Comparison of ENCODE assay signal across 22 cellular contexts in genomic region chr6:12538881-12539357, GRCh38.
DNase-seq lines count a peak whose midpoint lies in the region; ATAC-seq, FAIRE-seq and TF ChIP-seq lines count a peak whose summit lies in the region.
"Had no signal": no experiment of that assay in that cellular context is flagged by ENCODE, and none has a peak within 500 bp of the region (broad histone marks: within the 10 kb centered on the region; RNA-seq: fewer than 3 reads in every experiment).

No MANE protein-coding gene starts in this region.

- H2AFZ ChIP-seq in endothelial cell of umbilical vein (ENCODE audit: low read depth, low read length): no peak overlapping the region
- H2AFZ ChIP-seq: parathyroid adenoma had no signal

- peaks cover 51% of the 10 kb centered on the region for H3K4me1 ChIP-seq in endothelial cell of umbilical vein (ENCODE audit: control insufficient read depth, extremely low read depth, insufficient read depth, low read length)
- H3K4me1 ChIP-seq in left lung: peaks cover 0 to 4% of the 10 kb centered on the region in 2 donors
- H3K4me1 ChIP-seq: BLaER1 treated with 17β-estradiol and CSF1 and Interleukin-3, amounts not matched to agents 10 nM and 100 nM; parathyroid adenoma had no signal

- peak; percentile 100 for DNase-seq in M059J (ENCODE audit: low read depth)
- peak; percentile 89 for DNase-seq in endothelial cell of umbilical vein (ENCODE audit: low read depth, low spot score)
- DNase-seq in left lung: no peak
- peak; percentile 69 for DNase-seq in stromal cell of bone marrow (ENCODE audit: low read depth)
- DNase-seq in amygdala (lab: John Stamatoyannopoulos, UW): no peak
- no peak for DNase-seq in NCI-H526 treated with DMSO at 0.1 percent for 48 hours (lab: John Stamatoyannopoulos, UW)
- DNase-seq in cortex of kidney (lab: John Stamatoyannopoulos, UW): no peak
- DNase-seq: activated CD8-positive, alpha-beta T cell treated with anti-CD3 and anti-CD28 coated beads for 36 hours; activated naive CD4-positive, alpha-beta T cell treated with anti-CD3 and anti-CD28 coated beads, Interleukin-2, amount 50 U/mL, for 16 hours; mammary epithelial cell; NCI-H1436; NCI-H510A; stimulated activated CD4-positive, alpha-beta T cell treated with anti-CD3 and anti-CD28 coated beads, Interleukin-2, amount 100 ng/mL, for 48 hours; T1000 had no signal

- dilution Hi-C loops in endothelial cell of umbilical vein (cut with MboI; ENCODE audit: extremely low pct_ligation_motif_present, low sequenced_read_pairs): no loop called here

- H4K20me1 ChIP-seq in endothelial cell of umbilical vein (replicated peaks; ENCODE audit: control insufficient read depth, extremely low read depth, insufficient read depth, low read length): no peaks in the 10 kb centered on the region
- H4K20me1 ChIP-seq: BLaER1 treated with 17β-estradiol and CSF1 and Interleukin-3, amounts not matched to agents 10 nM and 100 nM had no signal

- TF ChIP-seq POLR2A in endothelial cell of umbilical vein (IDR thresholded peaks at IDR 0.05; ENCODE audit: low read depth, low read length): peak; percentile 38

- no peaks in the 10 kb centered on the region for H3K9me1 ChIP-seq in endothelial cell of umbilical vein (replicated peaks; ENCODE audit: control insufficient read depth, extremely low read depth, insufficient read depth, low read length)

- H3K27ac ChIP-seq in endothelial cell of umbilical vein (ENCODE audit: insufficient read depth, low read depth, low read length) (peak overlapping the region; percentile 87), left lung (no peak overlapping the region)
- H3K27ac ChIP-seq: BLaER1 treated with 17β-estradiol and CSF1 and Interleukin-3, amounts not matched to agents 10 nM and 100 nM; parathyroid adenoma; RWPE1 had no signal

- CTCF ChIA-PET in endothelial cell of umbilical vein (lab: Charles Lee): no interaction called here

- peak overlapping the region; percentile 70 for H3K9ac ChIP-seq in endothelial cell of umbilical vein (replicated peaks; ENCODE audit: extremely low read depth, insufficient read depth, low read length)
- H3K9ac ChIP-seq: BLaER1 treated with 17β-estradiol and CSF1 and Interleukin-3, amounts not matched to agents 10 nM and 100 nM; parathyroid adenoma had no signal

- no TSS peak for BruUV-seq in endothelial cell of umbilical vein (replicated peaks; lab: Mats Ljungman, UMichigan)

- ATAC-seq in left lung: peak; percentile 38
- ATAC-seq in HG03521 (IDR thresholded peaks at IDR 0.05; ENCODE audit: unreplicated experiment): no peak
- ATAC-seq: activated CD8-positive, alpha-beta T cell treated with anti-CD3 and anti-CD28 coated beads for 36 hours; stimulated activated effector memory CD8-positive, alpha-beta T cell treated with anti-CD3 and anti-CD28 coated beads, Interleukin-12 subunit alpha, Interleukin-12 subunit beta, amount 100 ng/mL, for 72 hours had no signal

- H3K36me3 ChIP-seq in endothelial cell of umbilical vein (ENCODE audit: control insufficient read depth in 2 of 2, extremely low read depth in 1 of 2, insufficient read depth in 2 of 2, low read length in 2 of 2) (no peaks in the 10 kb centered on the region), left lung (no peaks in the 10 kb centered on the region)
- H3K36me3 ChIP-seq: BLaER1 treated with 17β-estradiol and CSF1 and Interleukin-3, amounts not matched to agents 10 nM and 100 nM had no signal

- no peak overlapping the region for H3K4me3 ChIP-seq in endothelial cell of umbilical vein (replicated peaks in 1 of 3; ENCODE audit: insufficient read depth in 1 of 3, low read depth in 1 of 3, low read length in 3 of 3)
- H3K4me3 ChIP-seq in left lung: no peak overlapping the region
- H3K4me3 ChIP-seq: BLaER1 treated with 17β-estradiol and CSF1 and Interleukin-3, amounts not matched to agents 10 nM and 100 nM had no signal

- H3K4me2 ChIP-seq in endothelial cell of umbilical vein (ENCODE audit: insufficient read depth, low read length): peak overlapping the region; percentile 6
- H3K4me2 ChIP-seq: BLaER1 treated with 17β-estradiol and CSF1 and Interleukin-3, amounts not matched to agents 10 nM and 100 nM had no signal

- no peaks in the 10 kb centered on the region for H3K27me3 ChIP-seq in endothelial cell of umbilical vein (ENCODE audit: control insufficient read depth in 2 of 2, insufficient read depth in 2 of 2, low read length in 2 of 2)
- H3K27me3 ChIP-seq in left lung: no peaks in the 10 kb centered on the region
- H3K27me3 ChIP-seq: BLaER1 treated with 17β-estradiol and CSF1 and Interleukin-3, amounts not matched to agents 10 nM and 100 nM had no signal

- no peaks in the 10 kb centered on the region for H3K79me2 ChIP-seq in endothelial cell of umbilical vein (ENCODE audit: control insufficient read depth, insufficient read depth, low read length)
- H3K79me2 ChIP-seq: parathyroid adenoma had no signal

- FAIRE-seq in endothelial cell of umbilical vein (lab: Jason Lieb, UNC): peak; percentile 94
- FAIRE-seq: frontal cortex, G401.6, GM18507 had no signal

- no peak for TF ChIP-seq CTCF in endothelial cell of umbilical vein (IDR thresholded peaks at IDR 0.05; ENCODE audit: extremely low read depth in 1 of 2, insufficient read depth in 1 of 2, low read depth in 1 of 2, low read length in 2 of 2)
- TF ChIP-seq CTCF in left lung (IDR thresholded peaks at IDR 0.05): no peak

- intact Hi-C loops in endothelial cell of umbilical vein (cut with micrococcal nuclease): loop anchor here (5.0 to 10.0 kb wide), 3 partner anchors 227 to 527 kb away; partner anchors contain the start of gene HIVEP1
- intact Hi-C loops in left lung (cut with DNase I): no loop called here

- no peaks in the 10 kb centered on the region for H3K9me3 ChIP-seq in endothelial cell of umbilical vein (replicated peaks; ENCODE audit: control insufficient read depth, insufficient read depth, low read length)
- peaks cover 0 to 5% of the 10 kb centered on the region in 2 donors for H3K9me3 ChIP-seq in left lung

- POLR2A ChIA-PET in endothelial cell of umbilical vein (lab: Charles Lee): no interaction called here

TF ChIP-seq in endothelial cell of umbilical vein, 7 proteins besides CTCF, POLR2A, EP300 and RAD21:
- TF ChIP-seq MAX (IDR thresholded peaks at IDR 0.05; ENCODE audit: insufficient read depth, insufficient read length) (peak; percentile 10), MYC (IDR thresholded peaks at IDR 0.05; ENCODE audit: low read depth, low read length) (peak; percentile 63), JUN (IDR thresholded peaks at IDR 0.05; ENCODE audit: borderline replicate concordance, insufficient read depth, insufficient read length, low read depth) (peak; percentile 78), POLR2AphosphoS5 (IDR thresholded peaks at IDR 0.05; ENCODE audit: insufficient read depth, low read depth, low read length) (peak; percentile 81), FOS (IDR thresholded peaks at IDR 0.05; ENCODE audit: borderline replicate concordance, insufficient read depth, low read length) (peak; percentile 11), EZH2 (IDR thresholded peaks at IDR 0.05; ENCODE audit: borderline replicate concordance, low read depth, low read length, severe bottlenecking) (no peak), GATA2 (IDR thresholded peaks at IDR 0.05; ENCODE audit: insufficient read depth, insufficient read length, low read depth, low read length) (peak; percentile 54)

Comparison
In these comparisons a context has a peak if more than half of its experiments do, and no peak if none do; other contexts are left out.
1. DNase-seq: peak in M059J (single experiment), endothelial cell of umbilical vein (single experiment) and stromal cell of bone marrow (single experiment); none in left lung (0 of 2), amygdala (0 of 56), NCI-H526 treated with DMSO at 0.1 percent for 48 hours (single experiment) and cortex of kidney (single experiment).